In the genomic region with DNA sequence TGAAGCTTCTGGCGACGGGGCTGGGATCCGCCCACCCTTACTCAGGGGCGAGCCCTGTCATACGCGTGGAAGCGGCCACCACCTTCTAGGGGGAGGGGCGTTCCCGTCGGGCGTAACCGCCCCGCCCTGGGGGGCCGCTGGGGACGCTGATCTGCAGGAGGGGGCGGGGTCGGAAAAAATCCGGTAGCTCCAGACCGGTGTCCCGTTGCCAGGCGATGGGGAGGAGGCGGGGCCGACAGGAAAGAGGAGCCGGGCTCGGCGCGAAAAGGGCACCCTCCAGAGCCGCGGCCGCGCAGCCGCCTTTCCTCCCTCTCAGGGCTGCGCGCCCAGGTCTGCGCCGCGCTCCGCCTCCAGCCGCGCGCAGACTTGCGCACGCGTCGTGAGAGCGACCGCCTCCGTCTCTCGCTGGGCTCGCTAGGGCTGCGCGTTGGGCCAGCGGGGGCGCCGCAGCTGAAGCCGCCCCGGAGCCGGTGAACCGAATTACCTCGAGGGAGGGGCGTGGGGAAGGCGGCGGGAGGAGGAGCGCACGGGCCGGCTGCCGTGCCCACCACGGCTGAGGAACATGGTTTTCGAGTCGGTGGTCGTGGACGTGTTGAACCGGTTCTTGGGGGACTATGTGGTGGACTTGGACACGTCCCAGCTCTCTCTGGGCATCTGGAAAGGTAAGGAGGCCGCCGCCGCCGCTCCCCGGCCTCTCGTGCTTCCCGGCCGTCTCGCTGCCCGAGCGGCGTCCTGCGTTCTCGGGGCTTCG, we compare ENCODE assay signal across 1 cellular context.
TF ChIP-seq lines count a peak whose summit lies in the region.

Gene VPS13A, plus strand, starts transcription at position 392 of the 751 bp plus-strand sequence. Its CDS starts 171 bp downstream, at position 563.

TF ChIP-seq in HepG2, 621 proteins besides CTCF, POLR2A, EP300 and RAD21 (continued from another document and continues in another):
- peak in 1 of 2 experiments; percentile 63; a peak in 1 of 4 replicates for TF ChIP-seq KLF16 (CRISPR knock-in tag; IDR thresholded peaks at IDR 0.05)
- no peak for TF ChIP-seq KAT2B (IDR thresholded peaks at IDR 0.05; ENCODE audit: borderline replicate concordance, low read depth, low read length)
- no peak for TF ChIP-seq SUZ12 (IDR thresholded peaks at IDR 0.05; ENCODE audit: low read depth, low read length)
- no peak for TF ChIP-seq SRF (IDR thresholded peaks at IDR 0.05; ENCODE audit: low read depth, low read length)
- no peak for TF ChIP-seq SIN3B (IDR thresholded peaks at IDR 0.05; ENCODE audit: low read length)
- no peak for TF ChIP-seq ZNF619 (CRISPR knock-in tag; IDR thresholded peaks at IDR 0.05)
- TF ChIP-seq NCOA1 (CRISPR knock-in tag; IDR thresholded peaks at IDR 0.05), result peak; percentile 76; the same call in 1 of the 2 replicates
- TF ChIP-seq, protein P1, sequence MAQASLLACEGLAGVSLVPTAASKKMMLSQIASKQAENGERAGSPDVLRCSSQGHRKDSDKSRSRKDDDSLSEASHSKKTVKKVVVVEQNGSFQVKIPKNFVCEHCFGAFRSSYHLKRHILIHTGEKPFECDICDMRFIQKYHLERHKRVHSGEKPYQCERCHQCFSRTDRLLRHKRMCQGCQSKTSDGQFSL (CRISPR knock-in tag; IDR thresholded peaks at IDR 0.05), result no peak
- no peak for TF ChIP-seq NFKB2 (CRISPR knock-in tag; IDR thresholded peaks at IDR 0.05; ENCODE audit: borderline replicate concordance)
- TF ChIP-seq U2AF1 (optimal IDR thresholded peaks at IDR 0.05; ENCODE audit: low read depth, low read length), result no peak
- no peak for TF ChIP-seq TOE1 (CRISPR knock-in tag; IDR thresholded peaks at IDR 0.05)
- TF ChIP-seq ATM (IDR thresholded peaks at IDR 0.05; ENCODE audit: borderline replicate concordance), result no peak
- no peak for TF ChIP-seq ELK4 (CRISPR knock-in tag; IDR thresholded peaks at IDR 0.05; ENCODE audit: borderline replicate concordance)
- TF ChIP-seq, protein P2, sequence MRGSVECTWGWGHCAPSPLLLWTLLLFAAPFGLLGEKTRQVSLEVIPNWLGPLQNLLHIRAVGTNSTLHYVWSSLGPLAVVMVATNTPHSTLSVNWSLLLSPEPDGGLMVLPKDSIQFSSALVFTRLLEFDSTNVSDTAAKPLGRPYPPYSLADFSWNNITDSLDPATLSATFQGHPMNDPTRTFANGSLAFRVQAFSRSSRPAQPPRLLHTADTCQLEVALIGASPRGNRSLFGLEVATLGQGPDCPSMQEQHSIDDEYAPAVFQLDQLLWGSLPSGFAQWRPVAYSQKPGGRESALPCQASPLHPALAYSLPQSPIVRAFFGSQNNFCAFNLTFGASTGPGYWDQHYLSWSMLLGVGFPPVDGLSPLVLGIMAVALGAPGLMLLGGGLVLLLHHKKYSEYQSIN (CRISPR knock-in tag; IDR thresholded peaks at IDR 0.05; ENCODE audit: borderline replicate concordance), result no peak
- TF ChIP-seq ZNF75D (CRISPR knock-in tag; IDR thresholded peaks at IDR 0.05; ENCODE audit: borderline replicate concordance), result no peak
- no peak for TF ChIP-seq TCF7L2 (IDR thresholded peaks at IDR 0.05; ENCODE audit: low read depth, low read length)
- no peak for TF ChIP-seq ZNF136 (CRISPR knock-in tag; IDR thresholded peaks at IDR 0.05; ENCODE audit: low read depth)
- no peak; the same call in 1 of the 2 replicates for TF ChIP-seq KAT7 (CRISPR knock-in tag; IDR thresholded peaks at IDR 0.05; ENCODE audit: borderline replicate concordance)
- TF ChIP-seq, protein P3, sequence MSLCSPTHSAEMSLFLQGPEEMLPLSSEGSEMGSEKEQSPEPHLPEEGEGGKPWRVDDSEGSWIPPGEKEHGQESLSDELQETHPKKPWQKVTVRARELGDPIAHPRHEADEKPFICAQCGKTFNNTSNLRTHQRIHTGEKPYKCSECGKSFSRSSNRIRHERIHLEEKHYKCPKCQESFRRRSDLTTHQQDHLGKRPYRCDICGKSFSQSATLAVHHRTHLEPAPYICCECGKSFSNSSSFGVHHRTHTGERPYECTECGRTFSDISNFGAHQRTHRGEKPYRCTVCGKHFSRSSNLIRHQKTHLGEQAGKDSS (CRISPR knock-in tag; IDR thresholded peaks at IDR 0.05; ENCODE audit: borderline replicate concordance, low read depth), result 0 out of 2 replicates have a peak, but pooled peaks have one; percentile 36
- no peak for TF ChIP-seq ZNF253 (CRISPR knock-in tag; IDR thresholded peaks at IDR 0.05; ENCODE audit: borderline replicate concordance)
- TF ChIP-seq RFX3 (CRISPR knock-in tag; IDR thresholded peaks at IDR 0.05), result peak; percentile 63
- TF ChIP-seq, protein P4, sequence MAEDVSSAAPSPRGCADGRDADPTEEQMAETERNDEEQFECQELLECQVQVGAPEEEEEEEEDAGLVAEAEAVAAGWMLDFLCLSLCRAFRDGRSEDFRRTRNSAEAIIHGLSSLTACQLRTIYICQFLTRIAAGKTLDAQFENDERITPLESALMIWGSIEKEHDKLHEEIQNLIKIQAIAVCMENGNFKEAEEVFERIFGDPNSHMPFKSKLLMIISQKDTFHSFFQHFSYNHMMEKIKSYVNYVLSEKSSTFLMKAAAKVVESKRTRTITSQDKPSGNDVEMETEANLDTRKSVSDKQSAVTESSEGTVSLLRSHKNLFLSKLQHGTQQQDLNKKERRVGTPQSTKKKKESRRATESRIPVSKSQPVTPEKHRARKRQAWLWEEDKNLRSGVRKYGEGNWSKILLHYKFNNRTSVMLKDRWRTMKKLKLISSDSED (CRISPR knock-in tag; IDR thresholded peaks at IDR 0.05), result no peak
- TF ChIP-seq ZFP91 (CRISPR knock-in tag; IDR thresholded peaks at IDR 0.05; ENCODE audit: borderline replicate concordance), result peak; percentile 68
- no peak for TF ChIP-seq TAF15 (IDR thresholded peaks at IDR 0.05; ENCODE audit: low read depth, low read length, poor library complexity, severe bottlenecking)
- no peak for TF ChIP-seq ZNF543 (CRISPR knock-in tag; IDR thresholded peaks at IDR 0.05)
- no peak; the same call in 1 of the 2 replicates for TF ChIP-seq NRL (CRISPR knock-in tag; IDR thresholded peaks at IDR 0.05; ENCODE audit: borderline replicate concordance)
- no peak for TF ChIP-seq TBX3 (IDR thresholded peaks at IDR 0.05; ENCODE audit: borderline replicate concordance)
- no peak for TF ChIP-seq RORA (CRISPR knock-in tag; IDR thresholded peaks at IDR 0.05)
- no peak for TF ChIP-seq ZBTB34 (CRISPR knock-in tag; IDR thresholded peaks at IDR 0.05)
- no peak for TF ChIP-seq RFXANK (CRISPR knock-in tag; IDR thresholded peaks at IDR 0.05)
- TF ChIP-seq STAT5B (CRISPR knock-in tag; IDR thresholded peaks at IDR 0.05), result no peak
- TF ChIP-seq SRSF9 (IDR thresholded peaks at IDR 0.05; ENCODE audit: borderline replicate concordance, insufficient read depth, low read depth, low read length, poor library complexity, severe bottlenecking), result no peak
- TF ChIP-seq ZNF468 (CRISPR knock-in tag; IDR thresholded peaks at IDR 0.05), result 0 out of 2 replicates have a peak, but pooled peaks have one; percentile 20
- no peak for TF ChIP-seq ZNF101 (CRISPR knock-in tag; IDR thresholded peaks at IDR 0.05; ENCODE audit: borderline replicate concordance, low read depth)
- no peak for TF ChIP-seq MBD4 (IDR thresholded peaks at IDR 0.05; ENCODE audit: borderline replicate concordance, low read length)
- 0 out of 2 replicates have a peak, but pooled peaks have one; percentile 7 for TF ChIP-seq MEIS2 (CRISPR knock-in tag; IDR thresholded peaks at IDR 0.05)
- no peak for TF ChIP-seq SP1 (IDR thresholded peaks at IDR 0.05)
- no peak; the same call in 1 of the 2 replicates for TF ChIP-seq SP1 (CRISPR knock-in tag; IDR thresholded peaks at IDR 0.05)
- 0 out of 2 replicates have a peak, but pooled peaks have one; percentile 64 for TF ChIP-seq ZNF607 (CRISPR knock-in tag; IDR thresholded peaks at IDR 0.05; ENCODE audit: borderline replicate concordance)
- TF ChIP-seq HDAC1 (CRISPR knock-in tag; IDR thresholded peaks at IDR 0.05), result peak; percentile 82
- no peak; the same call in 1 of the 2 replicates for TF ChIP-seq ZNF333 (CRISPR knock-in tag; IDR thresholded peaks at IDR 0.05; ENCODE audit: borderline replicate concordance)
- no peak for TF ChIP-seq PLRG1 (conservative IDR thresholded peaks at IDR 0.05)
- TF ChIP-seq, protein P5, sequence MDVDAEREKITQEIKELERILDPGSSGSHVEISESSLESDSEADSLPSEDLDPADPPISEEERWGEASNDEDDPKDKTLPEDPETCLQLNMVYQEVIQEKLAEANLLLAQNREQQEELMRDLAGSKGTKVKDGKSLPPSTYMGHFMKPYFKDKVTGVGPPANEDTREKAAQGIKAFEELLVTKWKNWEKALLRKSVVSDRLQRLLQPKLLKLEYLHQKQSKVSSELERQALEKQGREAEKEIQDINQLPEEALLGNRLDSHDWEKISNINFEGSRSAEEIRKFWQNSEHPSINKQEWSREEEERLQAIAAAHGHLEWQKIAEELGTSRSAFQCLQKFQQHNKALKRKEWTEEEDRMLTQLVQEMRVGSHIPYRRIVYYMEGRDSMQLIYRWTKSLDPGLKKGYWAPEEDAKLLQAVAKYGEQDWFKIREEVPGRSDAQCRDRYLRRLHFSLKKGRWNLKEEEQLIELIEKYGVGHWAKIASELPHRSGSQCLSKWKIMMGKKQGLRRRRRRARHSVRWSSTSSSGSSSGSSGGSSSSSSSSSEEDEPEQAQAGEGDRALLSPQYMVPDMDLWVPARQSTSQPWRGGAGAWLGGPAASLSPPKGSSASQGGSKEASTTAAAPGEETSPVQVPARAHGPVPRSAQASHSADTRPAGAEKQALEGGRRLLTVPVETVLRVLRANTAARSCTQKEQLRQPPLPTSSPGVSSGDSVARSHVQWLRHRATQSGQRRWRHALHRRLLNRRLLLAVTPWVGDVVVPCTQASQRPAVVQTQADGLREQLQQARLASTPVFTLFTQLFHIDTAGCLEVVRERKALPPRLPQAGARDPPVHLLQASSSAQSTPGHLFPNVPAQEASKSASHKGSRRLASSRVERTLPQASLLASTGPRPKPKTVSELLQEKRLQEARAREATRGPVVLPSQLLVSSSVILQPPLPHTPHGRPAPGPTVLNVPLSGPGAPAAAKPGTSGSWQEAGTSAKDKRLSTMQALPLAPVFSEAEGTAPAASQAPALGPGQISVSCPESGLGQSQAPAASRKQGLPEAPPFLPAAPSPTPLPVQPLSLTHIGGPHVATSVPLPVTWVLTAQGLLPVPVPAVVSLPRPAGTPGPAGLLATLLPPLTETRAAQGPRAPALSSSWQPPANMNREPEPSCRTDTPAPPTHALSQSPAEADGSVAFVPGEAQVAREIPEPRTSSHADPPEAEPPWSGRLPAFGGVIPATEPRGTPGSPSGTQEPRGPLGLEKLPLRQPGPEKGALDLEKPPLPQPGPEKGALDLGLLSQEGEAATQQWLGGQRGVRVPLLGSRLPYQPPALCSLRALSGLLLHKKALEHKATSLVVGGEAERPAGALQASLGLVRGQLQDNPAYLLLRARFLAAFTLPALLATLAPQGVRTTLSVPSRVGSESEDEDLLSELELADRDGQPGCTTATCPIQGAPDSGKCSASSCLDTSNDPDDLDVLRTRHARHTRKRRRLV (CRISPR knock-in tag; IDR thresholded peaks at IDR 0.05), result no peak
- TF ChIP-seq IRF9 (CRISPR knock-in tag; IDR thresholded peaks at IDR 0.05; ENCODE audit: borderline replicate concordance), result peak; percentile 89; the same call in 1 of the 2 replicates
- no peak for TF ChIP-seq MTA1 (CRISPR knock-in tag; IDR thresholded peaks at IDR 0.05; ENCODE audit: borderline replicate concordance)
- TF ChIP-seq ZNF10 (CRISPR knock-in tag; IDR thresholded peaks at IDR 0.05; ENCODE audit: borderline replicate concordance, low read depth), result no peak
- no peak; the same call in 1 of the 2 replicates for TF ChIP-seq SIN3A (IDR thresholded peaks at IDR 0.05; ENCODE audit: borderline replicate concordance, low read depth, low read length)
- TF ChIP-seq ZSCAN31 (CRISPR knock-in tag; IDR thresholded peaks at IDR 0.05; ENCODE audit: low read depth), result 0 out of 2 replicates have a peak, but pooled peaks have one; percentile 46
